Comparison of ENCODE assay signal across 8 cellular contexts in genomic region chr19:55385236-55385748, GRCh38. TPM values are rescaled to one million over a fixed set of nuclear protein-coding genes. Genes with fewer than 3 reads are reported as not detected.
A peak's percentile ranks its signal among the peaks of the same experiment; 100 is the strongest.
DNase-seq lines count a peak whose midpoint lies in the region; ATAC-seq and TF ChIP-seq lines count a peak whose summit lies in the region.

No MANE protein-coding gene starts in this region.

- H3K27ac Mint-ChIP-seq in activated T-helper 2 cell treated with anti-CD3 and anti-CD28 coated beads, Interferon-gamma antibody, Interleukin-2, Interleukin-4, amounts not matched to agents 10 μg/mL and 5 μg/mL and 100 μg/mL, durations not matched to agents 14 hours and 24 hours and 36 hours = peak overlapping the region; percentile 94
- H3K27ac Mint-ChIP-seq in natural killer cell = peak overlapping the region; percentile 94 to 100
- H3K27ac Mint-ChIP-seq in stimulated activated naive B cell treated with anti-CD40 and anti-IgM and Interleukin-4, amounts not matched to agents 10 μg/mL and 1 μg/mL and 100 μg/mL, for 72 hours = peak overlapping the region; percentile 99

- peak; percentile 90 for DNase-seq in DMS79 (lab: John Stamatoyannopoulos, UW)
- DNase-seq in H4 (ENCODE audit: low spot score) = peak; percentile 97
- peak; percentile 82 for DNase-seq in LNCaP clone FGC (ENCODE audit: low read depth)
- DNase-seq in RPMI7951 (ENCODE audit: low read depth) = peak; percentile 94
- peak; percentile 94 for DNase-seq in activated T-helper 2 cell treated with anti-CD3 and anti-CD28 coated beads, Interferon-gamma antibody, Interleukin-2, Interleukin-4, amounts not matched to agents 10 μg/mL and 5 μg/mL and 100 μg/mL, durations not matched to agents 14 hours and 24 hours and 36 hours (ENCODE audit: low spot score)
- DNase-seq in fibroblast of pulmonary artery (ENCODE audit: low read depth) = peak; percentile 95
- DNase-seq in natural killer cell = peak; percentile 89
- DNase-seq in stimulated activated naive B cell treated with anti-CD40 and anti-IgM and Interleukin-4, amounts not matched to agents 10 μg/mL and 1 μg/mL and 100 μg/mL, for 72 hours = peak; percentile 94

- H3K4me1 Mint-ChIP-seq in activated T-helper 2 cell treated with anti-CD3 and anti-CD28 coated beads, Interferon-gamma antibody, Interleukin-2, Interleukin-4, amounts not matched to agents 10 μg/mL and 5 μg/mL and 100 μg/mL, durations not matched to agents 14 hours and 24 hours and 36 hours (ENCODE audit: low read depth) = peaks cover 44% of the 10 kb centered on the region
- H3K4me1 Mint-ChIP-seq in natural killer cell = peaks cover 54 to 73% of the 10 kb centered on the region in 2 donors
- peaks cover 45 to 67% of the 10 kb centered on the region in 2 donors for H3K4me1 Mint-ChIP-seq in stimulated activated naive B cell treated with anti-CD40 and anti-IgM and Interleukin-4, amounts not matched to agents 10 μg/mL and 1 μg/mL and 100 μg/mL, for 72 hours

- H3K4me3 Mint-ChIP-seq in activated T-helper 2 cell treated with anti-CD3 and anti-CD28 coated beads, Interferon-gamma antibody, Interleukin-2, Interleukin-4, amounts not matched to agents 10 μg/mL and 5 μg/mL and 100 μg/mL, durations not matched to agents 14 hours and 24 hours and 36 hours (ENCODE audit: low read depth) = peak overlapping the region; percentile 100
- peak overlapping the region; percentile 97 for H3K4me3 Mint-ChIP-seq in natural killer cell
- peak overlapping the region; percentile 95 to 98 for H3K4me3 Mint-ChIP-seq in stimulated activated naive B cell treated with anti-CD40 and anti-IgM and Interleukin-4, amounts not matched to agents 10 μg/mL and 1 μg/mL and 100 μg/mL, for 72 hours

- intact Hi-C loops in activated T-helper 2 cell treated with anti-CD3 and anti-CD28 coated beads, Interferon-gamma antibody, Interleukin-2, Interleukin-4, amounts not matched to agents 10 μg/mL and 5 μg/mL and 100 μg/mL, durations not matched to agents 14 hours and 24 hours and 36 hours (cut with micrococcal nuclease) = loop anchor here (1.0 to 10.0 kb wide), 6 partner anchors 22 to 257 kb away; partner anchors contain the start of genes KMT5C, PPP6R1, UBE2S and ZNF524
- intact Hi-C loops in natural killer cell (cut with micrococcal nuclease) = loop anchor here (1.0 to 2.0 kb wide), 3 partner anchors 24 to 84 kb away; partner anchors contain the start of gene KMT5C

- ATAC-seq in natural killer cell = peak; percentile 75 to 89 (median 79)
- peak; percentile 78 to 80 for ATAC-seq in stimulated activated naive B cell treated with anti-CD40 and anti-IgM and Interleukin-4, amounts not matched to agents 10 μg/mL and 1 μg/mL and 100 μg/mL, for 72 hours (replicated peaks)

- no peak for TF ChIP-seq CTCF in LNCaP clone FGC (IDR thresholded peaks at IDR 0.05; ENCODE audit: control insufficient read depth, extremely low read depth, insufficient read depth)
- no peak for TF ChIP-seq CTCF in fibroblast of pulmonary artery (IDR thresholded peaks at IDR 0.05; ENCODE audit: low read length, missing control alignments)
- TF ChIP-seq CTCF in natural killer cell (IDR thresholded peaks at IDR 0.05) = no peak

- H3K4me3 ChIP-seq in LNCaP clone FGC (ENCODE audit: low read depth, low read length) = peak overlapping the region; percentile 89
- peak overlapping the region; percentile 99 for H3K4me3 ChIP-seq in fibroblast of pulmonary artery (replicated peaks; ENCODE audit: low read depth, low read length)

- H3K9me3 Mint-ChIP-seq in activated T-helper 2 cell treated with anti-CD3 and anti-CD28 coated beads, Interferon-gamma antibody, Interleukin-2, Interleukin-4, amounts not matched to agents 10 μg/mL and 5 μg/mL and 100 μg/mL, durations not matched to agents 14 hours and 24 hours and 36 hours = no peaks in the 10 kb centered on the region
- no peaks in the 10 kb centered on the region for H3K9me3 Mint-ChIP-seq in natural killer cell
- H3K9me3 Mint-ChIP-seq in stimulated activated naive B cell treated with anti-CD40 and anti-IgM and Interleukin-4, amounts not matched to agents 10 μg/mL and 1 μg/mL and 100 μg/mL, for 72 hours = no peaks in the 10 kb centered on the region

- peaks cover 70% of the 10 kb centered on the region for H3K36me3 Mint-ChIP-seq in activated T-helper 2 cell treated with anti-CD3 and anti-CD28 coated beads, Interferon-gamma antibody, Interleukin-2, Interleukin-4, amounts not matched to agents 10 μg/mL and 5 μg/mL and 100 μg/mL, durations not matched to agents 14 hours and 24 hours and 36 hours (ENCODE audit: low read depth)
- no peaks in the 10 kb centered on the region for H3K36me3 Mint-ChIP-seq in natural killer cell
- peaks cover 40 to 54% of the 10 kb centered on the region in 2 donors for H3K36me3 Mint-ChIP-seq in stimulated activated naive B cell treated with anti-CD40 and anti-IgM and Interleukin-4, amounts not matched to agents 10 μg/mL and 1 μg/mL and 100 μg/mL, for 72 hours

- no peaks in the 10 kb centered on the region for H3K27me3 Mint-ChIP-seq in activated T-helper 2 cell treated with anti-CD3 and anti-CD28 coated beads, Interferon-gamma antibody, Interleukin-2, Interleukin-4, amounts not matched to agents 10 μg/mL and 5 μg/mL and 100 μg/mL, durations not matched to agents 14 hours and 24 hours and 36 hours (ENCODE audit: low read depth)
- no peaks in the 10 kb centered on the region for H3K27me3 Mint-ChIP-seq in natural killer cell (ENCODE audit: low read depth in 2 of 2)
- H3K27me3 Mint-ChIP-seq in stimulated activated naive B cell treated with anti-CD40 and anti-IgM and Interleukin-4, amounts not matched to agents 10 μg/mL and 1 μg/mL and 100 μg/mL, for 72 hours = no peaks in the 10 kb centered on the region

RNA-seq across cellular contexts. Expression of gene RPL28, which starts 0.4 kb away (rescaled TPM):
- total RNA-seq in H4 (2014; rRNA removed; shearing (Covaris generic)) = 1,100 and 1,282 TPM in 2 replicates
- total RNA-seq in RPMI7951 (2014; rRNA removed; shearing (Covaris generic)) = 457 and 492 TPM in 2 replicates
- 2,206 and 2,207 TPM in 2 replicates for total RNA-seq in activated T-helper 2 cell treated with anti-CD3 and anti-CD28 coated beads, Interferon-gamma antibody, Interleukin-2, Interleukin-4, amounts not matched to agents 10 μg/mL and 5 μg/mL and 100 μg/mL, durations not matched to agents 14 hours and 24 hours and 36 hours
- 1,000 to 10,000 TPM; 1,373 to 1,704 (median 1,679) TPM for total RNA-seq in natural killer cell

RNA-seq across cellular contexts. Expression of gene TMEM238, which starts 1.2 kb away (rescaled TPM):
- not detected in 2 replicates for total RNA-seq in H4 (2014; rRNA removed; shearing (Covaris generic))
- total RNA-seq in RPMI7951 (2014; rRNA removed; shearing (Covaris generic)) = not detected in 2 replicates
- 7.9 and 10.5 TPM in 2 replicates for total RNA-seq in activated T-helper 2 cell treated with anti-CD3 and anti-CD28 coated beads, Interferon-gamma antibody, Interleukin-2, Interleukin-4, amounts not matched to agents 10 μg/mL and 5 μg/mL and 100 μg/mL, durations not matched to agents 14 hours and 24 hours and 36 hours
- 1 to 10 TPM; 2.9 to 5.1 (median 4.0) TPM for total RNA-seq in natural killer cell

RNA-seq across cellular contexts. Expression of gene TMEM190, which starts 8.7 kb away (rescaled TPM):
- not detected in 2 replicates for total RNA-seq in H4 (2014; rRNA removed; shearing (Covaris generic))
- total RNA-seq in RPMI7951 (2014; rRNA removed; shearing (Covaris generic)) = not detected in 2 replicates
- total RNA-seq in activated T-helper 2 cell treated with anti-CD3 and anti-CD28 coated beads, Interferon-gamma antibody, Interleukin-2, Interleukin-4, amounts not matched to agents 10 μg/mL and 5 μg/mL and 100 μg/mL, durations not matched to agents 14 hours and 24 hours and 36 hours = not detected in 2 replicates
- not detected for total RNA-seq in natural killer cell

RNA-seq across cellular contexts. Expression of gene IL11, which starts 15.0 kb away (rescaled TPM):
- total RNA-seq in H4 (2014; rRNA removed; shearing (Covaris generic)) = 1.4 and 1.8 TPM in 2 replicates
- total RNA-seq in RPMI7951 (2014; rRNA removed; shearing (Covaris generic)) = 5.6 and 8.4 TPM in 2 replicates
- total RNA-seq in activated T-helper 2 cell treated with anti-CD3 and anti-CD28 coated beads, Interferon-gamma antibody, Interleukin-2, Interleukin-4, amounts not matched to agents 10 μg/mL and 5 μg/mL and 100 μg/mL, durations not matched to agents 14 hours and 24 hours and 36 hours = 0.25 and 0.32 TPM in 2 replicates
- total RNA-seq in natural killer cell = under 1 TPM; 0.14 to 0.35 (median 0.27) TPM

RNA-seq across cellular contexts. Expression of gene GARIN5B, which starts 22.2 kb away (rescaled TPM):
- total RNA-seq in H4 (2014; rRNA removed; shearing (Covaris generic)) = not detected in 2 replicates
- not detected in 2 replicates for total RNA-seq in RPMI7951 (2014; rRNA removed; shearing (Covaris generic))
- not detected in 2 replicates for total RNA-seq in activated T-helper 2 cell treated with anti-CD3 and anti-CD28 coated beads, Interferon-gamma antibody, Interleukin-2, Interleukin-4, amounts not matched to agents 10 μg/mL and 5 μg/mL and 100 μg/mL, durations not matched to agents 14 hours and 24 hours and 36 hours
- not detected for total RNA-seq in natural killer cell

Comparison
In these comparisons a context has a peak if more than half of its experiments do, and no peak if none do; other contexts are left out.
1. Peak in every context shown above with its lines: DNase-seq, ATAC-seq and H3K4me3 ChIP-seq.